Comparison of ENCODE assay signal across 8 cellular contexts in genomic region chr15:25437751-25438600, GRCh38. TPM values are rescaled to one million over a fixed set of nuclear protein-coding genes. Genes with fewer than 3 reads are reported as not detected.
DNase-seq lines count a peak whose midpoint lies in the region; ATAC-seq and TF ChIP-seq lines count a peak whose summit lies in the region.

No MANE protein-coding gene starts in this region.

- CTCF ChIA-PET in CD4-positive, alpha-beta memory T cell (lab: Charles Lee; ENCODE audit: partially characterized antibody) = no interaction called here
- CTCF ChIA-PET in SK-N-SH (lab: Yijun Ruan, JAX) = interaction anchor here (1.7 kb wide), 1 partner anchor 12 kb away, joined by 7 read pairs; no protein-coding TSS in a partner anchor

- POLR2A ChIA-PET in CD4-positive, alpha-beta memory T cell (lab: Charles Lee; ENCODE audit: partially characterized antibody) = interaction anchor here (0.9 to 1.7 kb wide), 2 partner anchors 12 to 482 kb away, joined by 3 to 8 read pairs; no protein-coding TSS in a partner anchor
- POLR2A ChIA-PET in SK-N-SH (lab: Yijun Ruan, JAX) = no interaction called here

- peak overlapping the region; percentile 85 to 98 (median 94) for H3K4me3 Mint-ChIP-seq in CD4-positive, alpha-beta memory T cell

- TF ChIP-seq POLR2A in heart left ventricle (IDR thresholded peaks at IDR 0.05) = no peak
- TF ChIP-seq POLR2A in uterus (IDR thresholded peaks at IDR 0.05) = no peak

- peaks cover 49% of the 10 kb centered on the region for H3K4me1 ChIP-seq in CD4-positive, alpha-beta memory T cell (ENCODE audit: insufficient read depth, low read length)
- H3K4me1 ChIP-seq in SK-N-SH (ENCODE audit: control insufficient read depth in 1 of 2, insufficient read depth in 2 of 2, low read depth in 1 of 2, low read length in 1 of 2) (peaks cover 10 to 16% of the 10 kb centered on the region in 2 experiments; a peak in 3 of 4 replicates), heart left ventricle (peaks cover 0 to 53% (median 35%) of the 10 kb centered on the region in 12 donors), uterus (no peaks in the 10 kb centered on the region)

- peak overlapping the region; percentile 13 to 67 for H3K4me3 ChIP-seq in CD4-positive, alpha-beta memory T cell (ENCODE audit: low read length in 2 of 2)
- H3K4me3 ChIP-seq in SK-N-SH (ENCODE audit: low read depth in 2 of 2, low read length in 1 of 2) = peak overlapping the region; percentile 86 to 96
- H3K4me3 ChIP-seq in heart left ventricle = peak overlapping the region; percentile 79 to 100 (median 98)
- H3K4me3 ChIP-seq in uterus = peak overlapping the region; percentile 77 to 93

- peaks cover 52% of the 10 kb centered on the region for H4K20me1 ChIP-seq in SK-N-SH (ENCODE audit: insufficient read depth)

- H2AFZ ChIP-seq in SK-N-SH (ENCODE audit: low read depth) = peak overlapping the region; percentile 90

- peak; percentile 60 for TF ChIP-seq RAD21 in SK-N-SH (IDR thresholded peaks at IDR 0.05; ENCODE audit: low read length)

- peak overlapping the region; percentile 91 for H3K4me2 ChIP-seq in SK-N-SH

- H3K27ac Mint-ChIP-seq in CD4-positive, alpha-beta memory T cell = peak overlapping the region; percentile 87 to 97 (median 94)

- H3K9me3 Mint-ChIP-seq in CD4-positive, alpha-beta memory T cell = no peaks in the 10 kb centered on the region

- H3K9me3 ChIP-seq in CD4-positive, alpha-beta memory T cell (ENCODE audit: control insufficient read depth in 1 of 2, low read length in 2 of 2) = no peaks in the 10 kb centered on the region
- H3K9me3 ChIP-seq in SK-N-SH (no peaks in the 10 kb centered on the region), heart left ventricle (no peaks in the 10 kb centered on the region), uterus (no peaks in the 10 kb centered on the region)

- H3K27me3 Mint-ChIP-seq in CD4-positive, alpha-beta memory T cell = no peaks in the 10 kb centered on the region

- DNase-seq in CD4-positive, alpha-beta memory T cell = peak in 4 of 5 donors; percentile 36 to 52 (median 40)
- DNase-seq in SK-N-SH (peak; percentile 79), heart left ventricle (peak; percentile 58 to 79 (median 70)), posterior vena cava (ENCODE audit: low spot score) (peak; percentile 85), uterus (peak; percentile 28 to 52)
- peak; percentile 15 for DNase-seq in activated naive CD8-positive, alpha-beta T cell treated with anti-CD3 and anti-CD28 coated beads, Interleukin-2, amount 50 U/mL, for 16 hours (ENCODE audit: low read depth, low spot score)

- H3K9me2 ChIP-seq in SK-N-SH = no peaks in the 10 kb centered on the region

- H3K4me1 Mint-ChIP-seq in CD4-positive, alpha-beta memory T cell = peaks cover 35 to 48% (median 42%) of the 10 kb centered on the region in 4 donors

- TF ChIP-seq CTCF in SK-N-SH (IDR thresholded peaks at IDR 0.05) = peak; percentile 43
- TF ChIP-seq CTCF in heart left ventricle (IDR thresholded peaks at IDR 0.05) = peak; percentile 26 to 67 (median 46)
- TF ChIP-seq CTCF in uterus (IDR thresholded peaks at IDR 0.05) = peak in 3 of 4 experiments; percentile 4 to 32 (median 11)

- peaks cover 4 to 8% of the 10 kb centered on the region in 2 donors for H3K36me3 Mint-ChIP-seq in CD4-positive, alpha-beta memory T cell

- no peaks in the 10 kb centered on the region for H3K36me3 ChIP-seq in CD4-positive, alpha-beta memory T cell (ENCODE audit: insufficient read depth, low read length)
- peaks cover 2 to 9% of the 10 kb centered on the region in 2 experiments for H3K36me3 ChIP-seq in SK-N-SH (replicated peaks in 1 of 2; ENCODE audit: control insufficient read depth in 1 of 2, insufficient read depth in 2 of 2, low read length in 1 of 2)
- H3K36me3 ChIP-seq in heart left ventricle = no peaks in the 10 kb centered on the region
- no peaks in the 10 kb centered on the region for H3K36me3 ChIP-seq in uterus

- peak in 1 of 2 experiments; percentile 8; a peak in 1 of 4 replicates for TF ChIP-seq EP300 in SK-N-SH (IDR thresholded peaks at IDR 0.05; ENCODE audit: borderline replicate concordance in 1 of 2, low read depth in 1 of 2, low read length in 1 of 2)

- ATAC-seq in GM19438 (IDR thresholded peaks at IDR 0.05; ENCODE audit: low read depth, unreplicated experiment) = peak; percentile 39
- ATAC-seq in HG03558 (IDR thresholded peaks at IDR 0.05; ENCODE audit: extremely low read depth, unreplicated experiment) = peak; percentile 26
- ATAC-seq in heart left ventricle = peak in 3 of 4 donors; percentile 67 to 81 (median 77)

- 0% methylated on average over 18 of the region's 68 CpGs for WGBS in SK-N-SH (ENCODE audit: low lambda C conversion rate)
- WGBS in heart left ventricle, 4 donors = 0 to 1% (median 0%) methylated on average over 9 to 68 of the region's 68 CpGs

- peak overlapping the region; percentile 84 for H3K27ac ChIP-seq in CD4-positive, alpha-beta memory T cell (ENCODE audit: low read depth, low read length)
- peak overlapping the region; percentile 90 to 93 for H3K27ac ChIP-seq in SK-N-SH (ENCODE audit: low read depth in 2 of 2, low read length in 1 of 2)
- peak overlapping the region; percentile 95 to 100 (median 99) for H3K27ac ChIP-seq in heart left ventricle
- peak overlapping the region; percentile 96 to 97 for H3K27ac ChIP-seq in uterus

- H3F3A ChIP-seq in SK-N-SH (replicated peaks; ENCODE audit: insufficient read depth) = no peaks in the 10 kb centered on the region

- H3K79me2 ChIP-seq in SK-N-SH (ENCODE audit: insufficient read depth) = peaks cover 58% of the 10 kb centered on the region

- intact Hi-C loops in CD4-positive, alpha-beta memory T cell (cut with micrococcal nuclease) = loop anchor here (1.0 to 10.0 kb wide), 3 partner anchors 414 to 497 kb away; no protein-coding TSS in a partner anchor
- intact Hi-C loops in heart left ventricle (cut with DNase I) (loop anchor here (5.0 to 10.0 kb wide), 8 partner anchors 61 to 644 kb away; no protein-coding TSS in a partner anchor), posterior vena cava (cut with DNase I) (loop anchor here in 1 of 2 donors (10.0 kb wide), 1 partner anchor 83 kb away; no protein-coding TSS in a partner anchor), uterus (cut with DNase I; ENCODE audit: low total_unique reads) (no loop called here)

- H3K9ac ChIP-seq in SK-N-SH = peak overlapping the region; percentile 99

- no peaks in the 10 kb centered on the region for H3K27me3 ChIP-seq in CD4-positive, alpha-beta memory T cell (ENCODE audit: insufficient read depth, low read length)
- H3K27me3 ChIP-seq in SK-N-SH (ENCODE audit: insufficient read depth) = no peaks in the 10 kb centered on the region
- no peaks in the 10 kb centered on the region for H3K27me3 ChIP-seq in heart left ventricle
- no peaks in the 10 kb centered on the region for H3K27me3 ChIP-seq in uterus

TF ChIP-seq in SK-N-SH, 30 proteins besides CTCF, POLR2A, EP300 and RAD21:
- TF ChIP-seq SMC3 (IDR thresholded peaks at IDR 0.05; ENCODE audit: low read depth, low read length) (peak; percentile 45), MXI1 (IDR thresholded peaks at IDR 0.05; ENCODE audit: low read depth, low read length) (peak; percentile 67), ELF1 (IDR thresholded peaks at IDR 0.05) (no peak)

RNA-seq across cellular contexts. Expression of gene UBE3A, which starts 0.8 kb away (rescaled TPM):
- total RNA-seq in CD4-positive, alpha-beta memory T cell = 100 to 1,000 TPM; 115 to 140 TPM
- 100 to 1,000 TPM; 122 to 127 TPM for polyA plus RNA-seq in CD4-positive, alpha-beta memory T cell
- polyA plus RNA-seq in SK-N-SH (2012; rRNA removed) (9.7 and 11.3 TPM in 2 replicates), heart left ventricle (10 to 100 TPM; 34.6 to 48.0 TPM)
- 11.6 and 18.0 TPM in 2 replicates for polyA plus RNA-seq in SK-N-SH (2012; cell fraction: cytosol; rRNA removed)
- 17.4 and 25.7 TPM in 2 replicates for polyA plus RNA-seq in SK-N-SH (2012; cell fraction: nucleus; rRNA removed)
- total RNA-seq in heart left ventricle (100 to 1,000 TPM in 7 of 9 donors, 10 to 100 TPM in 2; 73.0 to 140 (median 111) TPM), posterior vena cava (100 to 1,000 TPM in 1 of 2 donors, 10 to 100 TPM in 1; 87.5 to 103 TPM), uterus (100 to 1,000 TPM in 2 of 4 donors, 10 to 100 TPM in 2; 59.7 to 180 (median 127) TPM)

Comparison
In these comparisons a context has a peak if more than half of its experiments do, and no peak if none do; other contexts are left out.
1. Peak in every context shown above with its lines: DNase-seq, ATAC-seq, H3K4me3 ChIP-seq and H3K27ac ChIP-seq.
2. DNase-seq: peak in every context shown above with its lines; median percentile 85 in posterior vena cava; 79 in SK-N-SH; 70 in heart left ventricle; 40 in uterus; 40 in CD4-positive, alpha-beta memory T cell; 15 in activated naive CD8-positive, alpha-beta T cell treated with anti-CD3 and anti-CD28 coated beads, Interleukin-2, amount 50 U/mL, for 16 hours.
3. H3K4me3 ChIP-seq: peak in every context shown above with its lines; median percentile 98 in heart left ventricle; 91 in SK-N-SH; 85 in uterus; 40 in CD4-positive, alpha-beta memory T cell.
4. ATAC-seq: peak in every context shown above with its lines; median percentile 77 in heart left ventricle; 39 in GM19438; 26 in HG03558.